Comparison of ENCODE assay signal across 1 cellular context in the genomic region with DNA sequence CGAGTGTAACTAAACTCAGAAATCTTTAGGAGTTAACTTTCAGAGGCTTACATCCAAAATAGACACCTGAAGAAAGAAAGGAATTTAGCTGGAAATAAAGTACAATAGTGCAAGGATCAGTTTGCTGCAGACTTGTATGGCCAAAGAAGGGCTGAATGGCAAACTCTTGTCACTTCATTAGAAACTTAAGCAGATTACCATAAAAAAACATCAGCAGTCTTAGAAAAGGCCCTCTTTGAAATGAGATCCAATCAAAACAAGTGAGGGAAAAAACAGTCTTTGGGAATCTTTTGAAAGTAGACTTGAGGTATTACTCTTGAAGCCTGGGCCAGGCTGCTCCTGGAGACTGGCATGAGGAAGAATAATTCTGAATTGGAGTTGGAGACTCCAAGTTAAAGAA.
TF ChIP-seq lines count a peak whose summit lies in the region.

No MANE protein-coding gene starts in this region.

TF ChIP-seq in GM23338, 12 proteins besides CTCF, POLR2A, EP300 and RAD21 (continued from another document):
- TF ChIP-seq, protein P1, sequence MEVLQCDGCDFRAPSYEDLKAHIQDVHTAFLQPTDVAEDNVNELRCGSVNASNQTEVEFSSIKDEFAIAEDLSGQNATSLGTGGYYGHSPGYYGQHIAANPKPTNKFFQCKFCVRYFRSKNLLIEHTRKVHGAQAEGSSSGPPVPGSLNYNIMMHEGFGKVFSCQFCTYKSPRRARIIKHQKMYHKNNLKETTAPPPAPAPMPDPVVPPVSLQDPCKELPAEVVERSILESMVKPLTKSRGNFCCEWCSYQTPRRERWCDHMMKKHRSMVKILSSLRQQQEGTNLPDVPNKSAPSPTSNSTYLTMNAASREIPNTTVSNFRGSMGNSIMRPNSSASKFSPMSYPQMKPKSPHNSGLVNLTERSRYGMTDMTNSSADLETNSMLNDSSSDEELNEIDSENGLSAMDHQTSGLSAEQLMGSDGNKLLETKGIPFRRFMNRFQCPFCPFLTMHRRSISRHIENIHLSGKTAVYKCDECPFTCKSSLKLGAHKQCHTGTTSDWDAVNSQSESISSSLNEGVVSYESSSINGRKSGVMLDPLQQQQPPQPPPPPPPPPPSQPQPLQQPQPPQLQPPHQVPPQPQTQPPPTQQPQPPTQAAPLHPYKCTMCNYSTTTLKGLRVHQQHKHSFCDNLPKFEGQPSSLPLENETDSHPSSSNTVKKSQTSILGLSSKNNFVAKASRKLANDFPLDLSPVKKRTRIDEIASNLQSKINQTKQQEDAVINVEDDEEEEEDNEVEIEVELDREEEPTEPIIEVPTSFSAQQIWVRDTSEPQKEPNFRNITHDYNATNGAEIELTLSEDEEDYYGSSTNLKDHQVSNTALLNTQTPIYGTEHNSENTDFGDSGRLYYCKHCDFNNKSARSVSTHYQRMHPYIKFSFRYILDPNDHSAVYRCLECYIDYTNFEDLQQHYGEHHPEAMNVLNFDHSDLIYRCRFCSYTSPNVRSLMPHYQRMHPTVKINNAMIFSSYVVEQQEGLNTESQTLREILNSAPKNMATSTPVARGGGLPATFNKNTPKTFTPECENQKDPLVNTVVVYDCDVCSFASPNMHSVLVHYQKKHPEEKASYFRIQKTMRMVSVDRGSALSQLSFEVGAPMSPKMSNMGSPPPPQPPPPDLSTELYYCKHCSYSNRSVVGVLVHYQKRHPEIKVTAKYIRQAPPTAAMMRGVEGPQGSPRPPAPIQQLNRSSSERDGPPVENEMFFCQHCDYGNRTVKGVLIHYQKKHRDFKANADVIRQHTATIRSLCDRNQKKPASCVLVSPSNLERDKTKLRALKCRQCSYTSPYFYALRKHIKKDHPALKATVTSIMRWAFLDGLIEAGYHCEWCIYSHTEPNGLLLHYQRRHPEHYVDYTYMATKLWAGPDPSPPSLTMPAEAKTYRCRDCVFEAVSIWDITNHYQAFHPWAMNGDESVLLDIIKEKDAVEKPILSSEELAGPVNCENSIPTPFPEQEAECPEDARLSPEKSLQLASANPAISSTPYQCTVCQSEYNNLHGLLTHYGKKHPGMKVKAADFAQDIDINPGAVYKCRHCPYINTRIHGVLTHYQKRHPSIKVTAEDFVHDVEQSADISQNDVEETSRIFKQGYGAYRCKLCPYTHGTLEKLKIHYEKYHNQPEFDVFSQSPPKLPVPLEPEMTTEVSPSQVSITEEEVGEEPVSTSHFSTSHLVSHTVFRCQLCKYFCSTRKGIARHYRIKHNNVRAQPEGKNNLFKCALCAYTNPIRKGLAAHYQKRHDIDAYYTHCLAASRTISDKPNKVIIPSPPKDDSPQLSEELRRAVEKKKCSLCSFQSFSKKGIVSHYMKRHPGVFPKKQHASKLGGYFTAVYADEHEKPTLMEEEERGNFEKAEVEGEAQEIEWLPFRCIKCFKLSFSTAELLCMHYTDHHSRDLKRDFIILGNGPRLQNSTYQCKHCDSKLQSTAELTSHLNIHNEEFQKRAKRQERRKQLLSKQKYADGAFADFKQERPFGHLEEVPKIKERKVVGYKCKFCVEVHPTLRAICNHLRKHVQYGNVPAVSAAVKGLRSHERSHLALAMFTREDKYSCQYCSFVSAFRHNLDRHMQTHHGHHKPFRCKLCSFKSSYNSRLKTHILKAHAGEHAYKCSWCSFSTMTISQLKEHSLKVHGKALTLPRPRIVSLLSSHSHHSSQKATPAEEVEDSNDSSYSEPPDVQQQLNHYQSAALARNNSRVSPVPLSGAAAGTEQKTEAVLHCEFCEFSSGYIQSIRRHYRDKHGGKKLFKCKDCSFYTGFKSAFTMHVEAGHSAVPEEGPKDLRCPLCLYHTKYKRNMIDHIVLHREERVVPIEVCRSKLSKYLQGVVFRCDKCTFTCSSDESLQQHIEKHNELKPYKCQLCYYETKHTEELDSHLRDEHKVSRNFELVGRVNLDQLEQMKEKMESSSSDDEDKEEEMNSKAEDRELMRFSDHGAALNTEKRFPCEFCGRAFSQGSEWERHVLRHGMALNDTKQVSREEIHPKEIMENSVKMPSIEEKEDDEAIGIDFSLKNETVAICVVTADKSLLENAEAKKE (CRISPR knock-in tag; IDR thresholded peaks at IDR 0.05) = no peak
- no peak for TF ChIP-seq CREB1 (CRISPR knock-in tag; IDR thresholded peaks at IDR 0.05; ENCODE audit: low read depth)
- no peak for TF ChIP-seq JUNB (IDR thresholded peaks at IDR 0.05; ENCODE audit: unreplicated experiment)
- no peak for TF ChIP-seq ZNF114 (CRISPR knock-in tag; IDR thresholded peaks at IDR 0.05)
- no peak for TF ChIP-seq POLR2AphosphoS5 (IDR thresholded peaks at IDR 0.05; ENCODE audit: low read depth)
